Comparison of ENCODE assay signal across 15 cellular contexts in genomic region chr10:124627851-124628675, GRCh38.
A peak's percentile ranks its signal among the peaks of the same experiment; 100 is the strongest.
DNase-seq lines count a peak whose midpoint lies in the region; ATAC-seq and TF ChIP-seq lines count a peak whose summit lies in the region.
"Had no signal": no experiment of that assay in that cellular context is flagged by ENCODE, and none has a peak within 500 bp of the region (broad histone marks: within the 10 kb centered on the region; RNA-seq: fewer than 3 reads in every experiment).

No MANE protein-coding gene starts in this region.

- peak overlapping the region; percentile 34 for H2BK15ac ChIP-seq in neuronal stem cell (ENCODE audit: low read length)

- H2AK5ac ChIP-seq in neuronal stem cell (ENCODE audit: low read depth, low read length) = no peak overlapping the region

- H3K79me2 ChIP-seq in PC-9 (ENCODE audit: low read depth) = no peaks in the 10 kb centered on the region

- H3K9me3 Mint-ChIP-seq in CD14-positive monocyte = no peaks in the 10 kb centered on the region
- H3K9me3 Mint-ChIP-seq in effector memory CD8-positive, alpha-beta T cell = no peaks in the 10 kb centered on the region

- H4K8ac ChIP-seq in neuronal stem cell (ENCODE audit: low read depth, low read length) = no peak overlapping the region

- no peak overlapping the region for H3K4me3 Mint-ChIP-seq in CD14-positive monocyte
- H3K4me3 Mint-ChIP-seq in effector memory CD8-positive, alpha-beta T cell = peak overlapping the region; percentile 61 to 64

- CTCF ChIA-PET in PC-9 (lab: Charles Lee) = no interaction called here

- POLR2A ChIA-PET in PC-9 (lab: Charles Lee; ENCODE audit: unreplicated experiment) = interaction anchor here (0.6 kb wide), 1 partner anchor 21 kb away, joined by 3 read pairs; no protein-coding TSS in a partner anchor

- H2AFZ ChIP-seq in PC-9 (no peak overlapping the region), neuronal stem cell (ENCODE audit: low read length) (no peak overlapping the region)

- H2BK12ac ChIP-seq in neuronal stem cell (ENCODE audit: low read length) = no peak overlapping the region

- H3K4me1 ChIP-seq in PC-9 (replicated peaks; ENCODE audit: insufficient read depth) (peaks cover 29% of the 10 kb centered on the region), neuronal stem cell (ENCODE audit: control insufficient read depth in 2 of 2, insufficient read depth in 1 of 2, low read depth in 1 of 2, low read length in 2 of 2) (peaks cover 0 to 25% of the 10 kb centered on the region in 2 donors)
- H3K4me1 ChIP-seq: BE2C had no signal

- no TSS peak for BruUV-seq in PC-9 (replicated peaks; lab: Mats Ljungman, UMichigan)

- H3K27ac ChIP-seq in PC-9 = no peak overlapping the region
- H3K27ac ChIP-seq in neuronal stem cell (replicated peaks; ENCODE audit: low read length) = no peak overlapping the region

- H3K4me1 Mint-ChIP-seq in CD14-positive monocyte = peaks cover 44% of the 10 kb centered on the region
- H3K4me1 Mint-ChIP-seq in effector memory CD8-positive, alpha-beta T cell (ENCODE audit: low read depth in 2 of 2) = peaks cover 53 to 77% of the 10 kb centered on the region in 2 donors

- H3K36me3 ChIP-seq in PC-9 (ENCODE audit: low read depth) = no peaks in the 10 kb centered on the region
- peaks cover 0 to 9% of the 10 kb centered on the region in 2 donors for H3K36me3 ChIP-seq in neuronal stem cell (replicated peaks in 1 of 2; ENCODE audit: control insufficient read depth in 2 of 2, insufficient read depth in 2 of 2, low read length in 2 of 2)
- H3K36me3 ChIP-seq: BE2C, pancreas had no signal

- H3K9me3 ChIP-seq in PC-9 (ENCODE audit: insufficient read depth, low read depth) (no peaks in the 10 kb centered on the region), neuronal stem cell (replicated peaks in 1 of 2; ENCODE audit: control insufficient read depth in 2 of 2, insufficient read depth in 1 of 2, low read depth in 1 of 2, low read length in 2 of 2) (no peaks in the 10 kb centered on the region)
- H3K9me3 ChIP-seq: BE2C, pancreas had no signal

- peaks cover 19% of the 10 kb centered on the region for H3K79me1 ChIP-seq in neuronal stem cell (ENCODE audit: low read depth, low read length)

- DNase-seq in CD14-positive monocyte (ENCODE audit: low spot score) = no peak
- DNase-seq in PC-9 = no peak
- no peak for DNase-seq in effector memory CD8-positive, alpha-beta T cell
- no peak for DNase-seq in neuronal stem cell (ENCODE audit: low spot score)
- no peak for DNase-seq in AG20443 (ENCODE audit: low spot score)
- DNase-seq in head of caudate nucleus = no peak
- DNase-seq in activated T-cell treated with anti-CD3 and anti-CD28 coated beads, Interleukin-2, amount 50 U/mL, for 48 hours = no peak
- DNase-seq: activated gamma-delta T cell; BE2C; effector CD8-positive, alpha-beta T cell; KG1; NCI-H526 treated with DMSO at 0.1 percent for 48 hours; pancreas; T-helper 9 cell had no signal

- no peak overlapping the region for H3K4ac ChIP-seq in neuronal stem cell (ENCODE audit: low read length)

- peak overlapping the region; percentile 27 for H3K18ac ChIP-seq in neuronal stem cell (ENCODE audit: low read length)

- H3K4me3 ChIP-seq in PC-9 (no peak overlapping the region), neuronal stem cell (ENCODE audit: low read length in 2 of 2) (no peak overlapping the region)
- H3K4me3 ChIP-seq: pancreas had no signal

- H3K9ac ChIP-seq in neuronal stem cell (ENCODE audit: low read depth, low read length, poor library complexity) = no peak overlapping the region

- H3K14ac ChIP-seq in neuronal stem cell (ENCODE audit: low read length) = no peak overlapping the region

- no peak for ATAC-seq in effector memory CD8-positive, alpha-beta T cell (replicated peaks)
- no peak for ATAC-seq in GM21367 (IDR thresholded peaks at IDR 0.05; ENCODE audit: unreplicated experiment)

- no peaks in the 10 kb centered on the region for H3K27me3 Mint-ChIP-seq in CD14-positive monocyte (ENCODE audit: low read depth in 3 of 3)
- no peaks in the 10 kb centered on the region for H3K27me3 Mint-ChIP-seq in effector memory CD8-positive, alpha-beta T cell

- no peak overlapping the region for H3K23ac ChIP-seq in neuronal stem cell (ENCODE audit: low read depth, low read length, poor library complexity)

- H3K36me3 Mint-ChIP-seq in CD14-positive monocyte = peaks cover 25 to 52% of the 10 kb centered on the region in 2 donors
- H3K36me3 Mint-ChIP-seq in effector memory CD8-positive, alpha-beta T cell (ENCODE audit: insufficient read depth) = peaks cover 25% of the 10 kb centered on the region

- intact Hi-C loops in CD14-positive monocyte (cut with micrococcal nuclease) = loop anchor here in 1 of 2 donors (10.0 kb wide), 1 partner anchor 93 kb away; no protein-coding TSS in a partner anchor
- intact Hi-C loops in PC-9 (cut with micrococcal nuclease; ENCODE audit: unreplicated experiment) = loop anchor here (2.0 to 5.0 kb wide), 2 partner anchors 91 to 114 kb away; partner anchors contain the start of gene FAM53B
- intact Hi-C loops in head of caudate nucleus (cut with DNase I) = no loop called here

- no peak overlapping the region for H4K91ac ChIP-seq in neuronal stem cell (ENCODE audit: low read depth, low read length, poor library complexity)

- H3K4me2 ChIP-seq in PC-9 (peak overlapping the region; percentile 65), neuronal stem cell (ENCODE audit: insufficient read depth, low read length, poor library complexity, severe bottlenecking) (no peak overlapping the region)

- H2BK120ac ChIP-seq in neuronal stem cell (ENCODE audit: low read depth, low read length) = no peak overlapping the region

- no peaks in the 10 kb centered on the region; the same call in 1 of the 2 replicates for H4K20me1 ChIP-seq in PC-9 (ENCODE audit: insufficient read depth)

- peak overlapping the region; percentile 2 for H2BK5ac ChIP-seq in neuronal stem cell (ENCODE audit: low read length)

- no peaks in the 10 kb centered on the region for H3K27me3 ChIP-seq in PC-9 (ENCODE audit: insufficient read depth, low read depth)
- H3K27me3 ChIP-seq in neuronal stem cell (ENCODE audit: control insufficient read depth in 3 of 3, insufficient read depth in 3 of 3, low read depth in 1 of 3, low read length in 3 of 3) = no peaks in the 10 kb centered on the region
- H3K27me3 ChIP-seq: BE2C, pancreas had no signal

- TF ChIP-seq CTCF in CD14-positive monocyte (IDR thresholded peaks at IDR 0.05) = no peak
- no peak for TF ChIP-seq CTCF in PC-9 (conservative IDR thresholded peaks at IDR 0.05)

- peak overlapping the region in 4 of 7 donors; percentile 19 to 80 (median 60) for H3K27ac Mint-ChIP-seq in CD14-positive monocyte
- H3K27ac Mint-ChIP-seq in effector memory CD8-positive, alpha-beta T cell = peak overlapping the region; percentile 69 to 97

- WGBS in neuronal stem cell (ENCODE audit: extremely low coverage in 2 of 2, insufficient read length in 2 of 2, insufficient replicate concordance in 1 of 2), 2 donors = no CpG with 5 or more reads among the region's 12 CpGs

- H3F3A ChIP-seq in PC-9 (ENCODE audit: insufficient read depth, low read depth) = peaks cover 13% of the 10 kb centered on the region; the same call in 1 of the 2 replicates

- no peaks in the 10 kb centered on the region for H3K9me2 ChIP-seq in PC-9 (ENCODE audit: insufficient read depth)

Comparison
In these comparisons a context has a peak if more than half of its experiments do, and no peak if none do; other contexts are left out.
1. H3K4me3 Mint-ChIP-seq: peak in effector memory CD8-positive, alpha-beta T cell (2 of 2); none in CD14-positive monocyte (0 of 2).